Comparison of ENCODE assay signal across 19 cellular contexts in genomic region chr19:15137777-15138176, GRCh38. TPM values are rescaled to one million over a fixed set of nuclear protein-coding genes. Genes with fewer than 3 reads are reported as not detected.
A peak's percentile ranks its signal among the peaks of the same experiment; 100 is the strongest.
DNase-seq lines count a peak whose midpoint lies in the region; ATAC-seq and TF ChIP-seq lines count a peak whose summit lies in the region.
"Had no signal": no experiment of that assay in that cellular context is flagged by ENCODE, and none has a peak within 500 bp of the region (broad histone marks: within the 10 kb centered on the region; RNA-seq: fewer than 3 reads in every experiment).

No MANE protein-coding gene starts in this region.

- no peak overlapping the region for H3K4me3 Mint-ChIP-seq in activated CD8-positive, alpha-beta T cell treated with anti-CD3 and anti-CD28 coated beads for 36 hours
- H3K4me3 Mint-ChIP-seq: CD14-positive monocyte had no signal

- H3K9ac ChIP-seq in mesenchymal stem cell (ENCODE audit: low read length) = no peak overlapping the region

- H3K36me3 ChIP-seq in mesenchymal stem cell (ENCODE audit: control insufficient read depth in 1 of 2, insufficient read depth in 2 of 2, low read depth in 1 of 2, low read length in 2 of 2) (no peaks in the 10 kb centered on the region), spleen (no peaks in the 10 kb centered on the region)

- TF ChIP-seq POLR2A in spleen (IDR thresholded peaks at IDR 0.05) = no peak

- peaks cover 3% of the 10 kb centered on the region for H3K36me3 Mint-ChIP-seq in activated CD8-positive, alpha-beta T cell treated with anti-CD3 and anti-CD28 coated beads for 36 hours (ENCODE audit: low read depth)
- H3K36me3 Mint-ChIP-seq: CD14-positive monocyte had no signal

- no peak overlapping the region for H3K23ac ChIP-seq in mesenchymal stem cell (ENCODE audit: low read length in 2 of 2)

- peak overlapping the region; percentile 49 to 78 for H3K18ac ChIP-seq in mesenchymal stem cell (ENCODE audit: low read depth in 1 of 2, low read length in 2 of 2)

- H3K9me3 Mint-ChIP-seq in activated CD8-positive, alpha-beta T cell treated with anti-CD3 and anti-CD28 coated beads for 36 hours = peaks cover 10% of the 10 kb centered on the region

- no peak overlapping the region for H4K8ac ChIP-seq in mesenchymal stem cell (ENCODE audit: low read length)

- no peaks in the 10 kb centered on the region for H3K79me1 ChIP-seq in mesenchymal stem cell (replicated peaks; ENCODE audit: low read length, poor library complexity, severe bottlenecking)

- no peak for ATAC-seq in activated CD8-positive, alpha-beta T cell treated with anti-CD3 and anti-CD28 coated beads for 36 hours
- ATAC-seq: A549 had no signal

- POLR2A ChIA-PET in activated CD8-positive, alpha-beta T cell treated with anti-CD3 and anti-CD28 coated beads for 36 hours (lab: Charles Lee) = no interaction called here

- H3K27ac Mint-ChIP-seq in activated CD8-positive, alpha-beta T cell treated with anti-CD3 and anti-CD28 coated beads for 36 hours = no peak overlapping the region
- H3K27ac Mint-ChIP-seq: CD14-positive monocyte had no signal

- no peak overlapping the region for H4K91ac ChIP-seq in mesenchymal stem cell (ENCODE audit: low read length)

- intact Hi-C loops in activated CD8-positive, alpha-beta T cell treated with anti-CD3 and anti-CD28 coated beads for 36 hours (cut with micrococcal nuclease) = no loop called here
- intact Hi-C loops in spleen (cut with DNase I; ENCODE audit: low total_unique reads) = no loop called here

- H3K4me2 ChIP-seq in mesenchymal stem cell (ENCODE audit: low read length, poor library complexity, severe bottlenecking) = no peak overlapping the region
- H3K4me2 ChIP-seq: A549 had no signal

- H3K9me3 ChIP-seq in mesenchymal stem cell (ENCODE audit: control insufficient read depth, low read length) = peaks cover 4% of the 10 kb centered on the region
- peaks cover 0 to 20% (median 15%) of the 10 kb centered on the region in 8 donors for H3K9me3 ChIP-seq in spleen

- H3K4me3 ChIP-seq in AG10803 (ENCODE audit: low read length) (no peak overlapping the region), mesenchymal stem cell (ENCODE audit: insufficient read depth in 1 of 2, low read depth in 1 of 2, low read length in 2 of 2) (no peak overlapping the region), spleen (no peak overlapping the region)
- H3K4me3 ChIP-seq: A549 had no signal

- peak overlapping the region; percentile 51 for H3K27ac ChIP-seq in epithelial cell of prostate
- no peak overlapping the region for H3K27ac ChIP-seq in mesenchymal stem cell (ENCODE audit: low read length, poor library complexity, severe bottlenecking)
- no peak overlapping the region for H3K27ac ChIP-seq in spleen
- H3K27ac ChIP-seq: A549 had no signal

- H2BK15ac ChIP-seq in mesenchymal stem cell (ENCODE audit: low read depth, poor library complexity, severe bottlenecking) = no peak overlapping the region

- H3K27me3 Mint-ChIP-seq in activated CD8-positive, alpha-beta T cell treated with anti-CD3 and anti-CD28 coated beads for 36 hours = no peaks in the 10 kb centered on the region

- peak overlapping the region; percentile 31 to 85 for H2BK12ac ChIP-seq in mesenchymal stem cell (ENCODE audit: low read length in 2 of 2)

- H3K4me1 ChIP-seq in mesenchymal stem cell (ENCODE audit: control insufficient read depth, insufficient read depth, low read depth, low read length) (no peaks in the 10 kb centered on the region), spleen (no peaks in the 10 kb centered on the region)
- H3K4me1 ChIP-seq: A549 had no signal

- H2BK5ac ChIP-seq in mesenchymal stem cell (ENCODE audit: low read depth, low read length, poor library complexity, severe bottlenecking) = no peak overlapping the region

- H2AK5ac ChIP-seq in mesenchymal stem cell (ENCODE audit: low read length, severe bottlenecking) = no peak overlapping the region

- no peak overlapping the region for H2BK120ac ChIP-seq in mesenchymal stem cell (ENCODE audit: low read depth, low read length)

- H3K14ac ChIP-seq in mesenchymal stem cell (ENCODE audit: low read length in 2 of 2) = no peak overlapping the region

- peaks cover 4% of the 10 kb centered on the region for H3K4me1 Mint-ChIP-seq in activated CD8-positive, alpha-beta T cell treated with anti-CD3 and anti-CD28 coated beads for 36 hours (ENCODE audit: low read depth)
- H3K4me1 Mint-ChIP-seq: CD14-positive monocyte had no signal

- H3K27me3 ChIP-seq in mesenchymal stem cell (ENCODE audit: control insufficient read depth in 1 of 2, insufficient read depth in 1 of 2, low read length in 2 of 2) (no peaks in the 10 kb centered on the region), spleen (replicated peaks in 1 of 7) (peaks cover 0 to 33% (median 0%) of the 10 kb centered on the region in 7 donors)

- DNase-seq in AG10803 (ENCODE audit: low read depth) = peak; percentile 37
- peak; percentile 32 for DNase-seq in HT1080 (ENCODE audit: low read depth)
- no peak for DNase-seq in epithelial cell of prostate (ENCODE audit: low read depth, low spot score)
- peak; percentile 78 for DNase-seq in mesenchymal stem cell
- no peak for DNase-seq in Kasumi-1 (lab: John Stamatoyannopoulos, UW)
- no peak for DNase-seq in activated CD8-positive, alpha-beta T cell treated with anti-CD3 and anti-CD28 coated beads for 36 hours
- DNase-seq in stimulated activated CD4-positive, alpha-beta T cell treated with anti-CD3 and anti-CD28 coated beads, Interleukin-12 subunit alpha, Interleukin-12 subunit beta, amount 100 ng/mL, for 4 hours = no peak
- DNase-seq in spleen = no peak
- DNase-seq: AML-193, NCI-H1105 treated with DMSO at 0.1 percent for 48 hours, NCI-H187, NCI-H446, NCI-H69, RPMI8226, SIG-M5 had no signal

- TF ChIP-seq CTCF in AG10803 (conservative IDR thresholded peaks at IDR 0.05; ENCODE audit: low read length) (no peak), spleen (IDR thresholded peaks at IDR 0.05 in 8 of 11, conservative IDR thresholded peaks at IDR 0.05 in 3 of 11) (no peak)
- TF ChIP-seq CTCF in activated CD8-positive, alpha-beta T cell treated with anti-CD3 and anti-CD28 coated beads for 36 hours (IDR thresholded peaks at IDR 0.05) = no peak

- CTCF ChIA-PET in activated CD8-positive, alpha-beta T cell treated with anti-CD3 and anti-CD28 coated beads for 36 hours (lab: Charles Lee) = interaction anchor here (1.2 kb wide), 1 partner anchor 12 kb away, joined by 4 read pairs; a partner anchor contains a TSS

- H3K4ac ChIP-seq in mesenchymal stem cell (ENCODE audit: low read depth in 1 of 2, low read length in 2 of 2) = peak overlapping the region in 1 of 2 experiments; percentile 12

- no peak overlapping the region for H2AFZ ChIP-seq in mesenchymal stem cell (ENCODE audit: low read depth, low read length)

RNA-seq across cellular contexts. Expression of gene SYDE1, which starts 30.6 kb away (rescaled TPM):
- total RNA-seq in HT1080 (2014; rRNA removed; shearing (Covaris generic)) = 55.8 and 67.8 TPM in 2 replicates
- polyA plus RNA-seq in HT1080 (2015; cell fraction: cytosol; rRNA removed) = 46.7 and 54.9 TPM in 2 replicates
- polyA plus RNA-seq in HT1080 (2015; cell fraction: nucleus; rRNA removed) = 51.8 and 57.6 TPM in 2 replicates
- 47.1 TPM for polyA plus RNA-seq in mesenchymal stem cell (2013, experiment 1 of 2)
- 45.0 TPM for polyA plus RNA-seq in mesenchymal stem cell (2013, experiment 2 of 2)
- total RNA-seq in activated CD8-positive, alpha-beta T cell treated with anti-CD3 and anti-CD28 coated beads for 36 hours = 1 to 10 TPM; 1.1 to 1.8 TPM
- total RNA-seq in spleen = 10 to 100 TPM in 6 of 7 donors, 1 to 10 TPM in 1; 8.3 to 27.6 (median 17.0) TPM
- 1 to 10 TPM; 2.0 to 5.2 (median 2.9) TPM for polyA plus RNA-seq in spleen
- polyA plus RNA-seq: CD14-positive monocyte had no signal

RNA-seq across cellular contexts. Expression of gene OR1I1, which starts 55.8 kb away (rescaled TPM):
- not detected in 2 replicates for total RNA-seq in HT1080 (2014; rRNA removed; shearing (Covaris generic))
- polyA plus RNA-seq in HT1080 (2015; cell fraction: cytosol; rRNA removed) = not detected in 2 replicates
- polyA plus RNA-seq in HT1080 (2015; cell fraction: nucleus; rRNA removed) = not detected in 2 replicates
- polyA plus RNA-seq in mesenchymal stem cell (2013, experiment 1 of 2) = not detected
- not detected for polyA plus RNA-seq in mesenchymal stem cell (2013, experiment 2 of 2)
- total RNA-seq in activated CD8-positive, alpha-beta T cell treated with anti-CD3 and anti-CD28 coated beads for 36 hours = not detected
- total RNA-seq in spleen = not detected
- polyA plus RNA-seq in spleen = under 1 TPM in 1 of 3 donors, not detected in 2; 0.06 TPM
- total RNA-seq: Daoy, H4 had no signal
- polyA plus RNA-seq: A549, CD14-positive monocyte had no signal

Comparison
In these comparisons a context has a peak if more than half of its experiments do, and no peak if none do; other contexts are left out.
1. DNase-seq: peak in AG10803 (single experiment), HT1080 (single experiment) and mesenchymal stem cell (single experiment); none in epithelial cell of prostate (single experiment), Kasumi-1 (0 of 2), activated CD8-positive, alpha-beta T cell treated with anti-CD3 and anti-CD28 coated beads for 36 hours (single experiment), stimulated activated CD4-positive, alpha-beta T cell treated with anti-CD3 and anti-CD28 coated beads, Interleukin-12 subunit alpha, Interleukin-12 subunit beta, amount 100 ng/mL, for 4 hours (single experiment) and spleen (single experiment).